Comparison of ENCODE assay signal across 10 cellular contexts in the genomic region with DNA sequence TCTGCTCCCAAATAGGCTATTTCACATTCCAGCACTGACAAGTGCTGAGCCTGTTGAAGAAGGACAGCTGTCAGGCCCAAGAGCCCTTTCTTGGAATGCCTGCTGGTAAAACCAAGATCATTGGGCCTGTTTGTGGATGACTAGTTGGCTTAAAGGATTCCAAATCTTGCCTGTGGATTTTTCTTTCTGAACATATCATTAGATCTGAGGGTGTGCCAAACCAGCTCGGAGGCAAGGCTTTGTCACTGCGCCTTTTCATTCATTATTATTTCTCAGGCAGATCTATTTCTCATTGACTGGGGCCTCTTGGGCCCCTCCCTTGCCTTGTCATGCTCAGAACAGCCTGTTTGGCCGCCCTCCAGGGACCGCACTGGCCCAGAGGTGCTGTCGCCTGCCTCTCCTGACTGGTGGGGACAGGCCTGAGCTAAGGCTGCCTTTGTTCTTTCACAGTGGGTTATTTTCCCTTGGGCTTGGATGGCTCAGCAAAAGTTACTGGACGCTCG.
DNase-seq lines count a peak whose midpoint lies in the region; ATAC-seq and TF ChIP-seq lines count a peak whose summit lies in the region.
"Had no signal": no experiment of that assay in that cellular context is flagged by ENCODE, and none has a peak within 500 bp of the region (broad histone marks: within the 10 kb centered on the region; RNA-seq: fewer than 3 reads in every experiment).

No MANE protein-coding gene starts in this region.

- no peak for TF ChIP-seq POLR2A in gastrocnemius medialis (IDR thresholded peaks at IDR 0.05)

- H3K9me3 ChIP-seq in gastrocnemius medialis, result no peaks in the 10 kb centered on the region

- in situ Hi-C loops in gastrocnemius medialis (cut with MboI; ENCODE audit: low sequenced_read_pairs in 4 of 4), result no loop called here

- no peaks in the 10 kb centered on the region for H3K36me3 ChIP-seq in gastrocnemius medialis

- no peak overlapping the region for H3K4me3 ChIP-seq in cardiac fibroblast (replicated peaks in 1 of 2; ENCODE audit: low read depth in 2 of 2, low read length in 2 of 2)
- H3K4me3 ChIP-seq in gastrocnemius medialis, result no peak overlapping the region

- no peaks in the 10 kb centered on the region for H3K4me1 ChIP-seq in gastrocnemius medialis

- no peak for TF ChIP-seq CTCF in cardiac fibroblast (IDR thresholded peaks at IDR 0.05; ENCODE audit: low read depth, low read length)
- TF ChIP-seq CTCF in gastrocnemius medialis (IDR thresholded peaks at IDR 0.05 in 4 of 5, conservative IDR thresholded peaks at IDR 0.05 in 1 of 5), result no peak
- no peak for TF ChIP-seq CTCF in activated CD8-positive, alpha-beta T cell treated with anti-CD3 and anti-CD28 coated beads for 36 hours (IDR thresholded peaks at IDR 0.05)

- H3K36me3 Mint-ChIP-seq in activated CD8-positive, alpha-beta T cell treated with anti-CD3 and anti-CD28 coated beads for 36 hours (ENCODE audit: low read depth), result no peaks in the 10 kb centered on the region

- DNase-seq in NCI-H345 treated with DMSO at 0.1 percent for 48 hours (lab: John Stamatoyannopoulos, UW; ENCODE audit: unreplicated experiment), result peak; percentile 14
- DNase-seq in cardiac fibroblast (ENCODE audit: low read depth in 2 of 2), result peak; percentile 18 to 27
- peak; percentile 67 for DNase-seq in islet precursor cell
- peak; percentile 70 for DNase-seq in superior temporal gyrus (ENCODE audit: extremely low spot score)
- no peak for DNase-seq in gastrocnemius medialis
- DNase-seq in activated CD8-positive, alpha-beta T cell treated with anti-CD3 and anti-CD28 coated beads for 36 hours, result no peak
- DNase-seq in EL, result no peak
- no peak for DNase-seq in SHP77 treated with DMSO at 0.1 percent for 48 hours (lab: John Stamatoyannopoulos, UW)
- DNase-seq: NCI-H446 treated with DMSO at 0.1 percent for 48 hours, T-helper 2 cell had no signal

- POLR2A ChIA-PET in activated CD8-positive, alpha-beta T cell treated with anti-CD3 and anti-CD28 coated beads for 36 hours (lab: Charles Lee), result interaction anchor here (0.7 kb wide), 1 partner anchor 200 kb away, joined by 3 read pairs; no protein-coding TSS in a partner anchor

- no peak overlapping the region for H3K27ac ChIP-seq in gastrocnemius medialis

- ATAC-seq in gastrocnemius medialis, result no peak
- no peak for ATAC-seq in activated CD8-positive, alpha-beta T cell treated with anti-CD3 and anti-CD28 coated beads for 36 hours

- no peak overlapping the region for H3K4me3 Mint-ChIP-seq in activated CD8-positive, alpha-beta T cell treated with anti-CD3 and anti-CD28 coated beads for 36 hours

- H3K27ac Mint-ChIP-seq in activated CD8-positive, alpha-beta T cell treated with anti-CD3 and anti-CD28 coated beads for 36 hours, result no peak overlapping the region

- intact Hi-C loops in gastrocnemius medialis (cut with DNase I; ENCODE audit: low total_unique reads), result no loop called here
- intact Hi-C loops in activated CD8-positive, alpha-beta T cell treated with anti-CD3 and anti-CD28 coated beads for 36 hours (cut with micrococcal nuclease), result no loop called here

- H3K27me3 ChIP-seq in gastrocnemius medialis, result no peaks in the 10 kb centered on the region

- peaks cover 2% of the 10 kb centered on the region for H3K4me1 Mint-ChIP-seq in activated CD8-positive, alpha-beta T cell treated with anti-CD3 and anti-CD28 coated beads for 36 hours (ENCODE audit: low read depth)

- CTCF ChIA-PET in activated CD8-positive, alpha-beta T cell treated with anti-CD3 and anti-CD28 coated beads for 36 hours (lab: Charles Lee), result no interaction called here

- H3K27me3 Mint-ChIP-seq in activated CD8-positive, alpha-beta T cell treated with anti-CD3 and anti-CD28 coated beads for 36 hours, result no peaks in the 10 kb centered on the region

- no peaks in the 10 kb centered on the region for H3K9me3 Mint-ChIP-seq in activated CD8-positive, alpha-beta T cell treated with anti-CD3 and anti-CD28 coated beads for 36 hours

Comparison
In these comparisons a context has a peak if more than half of its experiments do, and no peak if none do; other contexts are left out.
1. DNase-seq: peak in NCI-H345 treated with DMSO at 0.1 percent for 48 hours (single experiment), cardiac fibroblast (2 of 2), islet precursor cell (single experiment) and superior temporal gyrus (single experiment); none in gastrocnemius medialis (0 of 2), activated CD8-positive, alpha-beta T cell treated with anti-CD3 and anti-CD28 coated beads for 36 hours (single experiment), EL (single experiment) and SHP77 treated with DMSO at 0.1 percent for 48 hours (single experiment).